In genomic region chr3:107870989-107871638, GRCh38 we compare ENCODE assay signal across 1 cellular context.
TF ChIP-seq lines count a peak whose summit lies in the region.

No MANE protein-coding gene starts in this region.

TF ChIP-seq in K562, 482 proteins besides CTCF, POLR2A, EP300 and RAD21 (continued from another document):
- TF ChIP-seq, protein P1, sequence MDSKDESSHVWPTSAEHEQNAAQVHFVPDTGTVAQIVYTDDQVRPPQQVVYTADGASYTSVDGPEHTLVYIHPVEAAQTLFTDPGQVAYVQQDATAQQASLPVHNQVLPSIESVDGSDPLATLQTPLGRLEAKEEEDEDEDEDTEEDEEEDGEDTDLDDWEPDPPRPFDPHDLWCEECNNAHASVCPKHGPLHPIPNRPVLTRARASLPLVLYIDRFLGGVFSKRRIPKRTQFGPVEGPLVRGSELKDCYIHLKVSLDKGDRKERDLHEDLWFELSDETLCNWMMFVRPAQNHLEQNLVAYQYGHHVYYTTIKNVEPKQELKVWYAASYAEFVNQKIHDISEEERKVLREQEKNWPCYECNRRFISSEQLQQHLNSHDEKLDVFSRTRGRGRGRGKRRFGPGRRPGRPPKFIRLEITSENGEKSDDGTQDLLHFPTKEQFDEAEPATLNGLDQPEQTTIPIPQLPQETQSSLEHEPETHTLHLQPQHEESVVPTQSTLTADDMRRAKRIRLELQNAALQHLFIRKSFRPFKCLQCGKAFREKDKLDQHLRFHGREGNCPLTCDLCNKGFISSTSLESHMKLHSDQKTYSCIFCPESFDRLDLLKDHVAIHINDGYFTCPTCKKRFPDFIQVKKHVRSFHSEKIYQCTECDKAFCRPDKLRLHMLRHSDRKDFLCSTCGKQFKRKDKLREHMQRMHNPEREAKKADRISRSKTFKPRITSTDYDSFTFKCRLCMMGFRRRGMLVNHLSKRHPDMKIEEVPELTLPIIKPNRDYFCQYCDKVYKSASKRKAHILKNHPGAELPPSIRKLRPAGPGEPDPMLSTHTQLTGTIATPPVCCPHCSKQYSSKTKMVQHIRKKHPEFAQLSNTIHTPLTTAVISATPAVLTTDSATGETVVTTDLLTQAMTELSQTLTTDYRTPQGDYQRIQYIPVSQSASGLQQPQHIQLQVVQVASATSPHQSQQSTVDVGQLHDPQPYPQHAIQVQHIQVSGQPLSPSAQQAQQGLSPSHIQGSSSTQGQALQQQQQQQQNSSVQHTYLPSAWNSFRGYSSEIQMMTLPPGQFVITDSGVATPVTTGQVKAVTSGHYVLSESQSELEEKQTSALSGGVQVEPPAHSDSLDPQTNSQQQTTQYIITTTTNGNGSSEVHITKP (IDR thresholded peaks at IDR 0.05; ENCODE audit: partially characterized antibody) = peak; percentile 38
- TF ChIP-seq ZNF311 (CRISPR knock-in tag; IDR thresholded peaks at IDR 0.05) (no peak), VEZF1 (CRISPR knock-in tag; IDR thresholded peaks at IDR 0.05) (no peak), CBFA2T2 (conservative IDR thresholded peaks at IDR 0.05) (peak; percentile 11; the same call in 1 of the 2 replicates), ARID1B (IDR thresholded peaks at IDR 0.05) (peak; percentile 60), SRSF7 (optimal IDR thresholded peaks at IDR 0.05; ENCODE audit: low read depth, low read length) (no peak), ZNF277 (CRISPR knock-in tag; IDR thresholded peaks at IDR 0.05; ENCODE audit: borderline replicate concordance) (no peak), NELFE (IDR thresholded peaks at IDR 0.05; ENCODE audit: insufficient read depth, insufficient read length) (no peak), ELK3 (CRISPR knock-in tag; IDR thresholded peaks at IDR 0.05) (no peak), REST (CRISPR knock-in tag; IDR thresholded peaks at IDR 0.05; ENCODE audit: low read depth) (no peak), ATF7 (IDR thresholded peaks at IDR 0.05) (no peak), MBD2 (IDR thresholded peaks at IDR 0.05; ENCODE audit: borderline replicate concordance, low read depth) (no peak), IFI16 (CRISPR knock-in tag; IDR thresholded peaks at IDR 0.05) (no peak), ZNF778 (CRISPR knock-in tag; IDR thresholded peaks at IDR 0.05) (no peak), HNRNPH1 (optimal IDR thresholded peaks at IDR 0.05; ENCODE audit: low read depth, low read length) (no peak), NR3C1 (CRISPR knock-in tag; IDR thresholded peaks at IDR 0.05) (no peak), KLF10 (CRISPR knock-in tag; IDR thresholded peaks at IDR 0.05) (no peak), DMBX1 (CRISPR knock-in tag; IDR thresholded peaks at IDR 0.05; ENCODE audit: borderline replicate concordance) (no peak), DNMT1 (IDR thresholded peaks at IDR 0.05) (no peak), TAL1 (IDR thresholded peaks at IDR 0.05) (peak; percentile 57; the same call in 1 of the 2 replicates), STAT5B (CRISPR knock-in tag; IDR thresholded peaks at IDR 0.05) (no peak), HMBOX1 (IDR thresholded peaks at IDR 0.05) (no peak), PTRF (tag; IDR thresholded peaks at IDR 0.05) (no peak), ZC3H4 (CRISPR knock-in tag; IDR thresholded peaks at IDR 0.05; ENCODE audit: borderline replicate concordance) (no peak), ZNF347 (CRISPR knock-in tag; IDR thresholded peaks at IDR 0.05; ENCODE audit: low read depth) (no peak)
